Comparison of ENCODE assay signal across 17 cellular contexts in the genomic region with DNA sequence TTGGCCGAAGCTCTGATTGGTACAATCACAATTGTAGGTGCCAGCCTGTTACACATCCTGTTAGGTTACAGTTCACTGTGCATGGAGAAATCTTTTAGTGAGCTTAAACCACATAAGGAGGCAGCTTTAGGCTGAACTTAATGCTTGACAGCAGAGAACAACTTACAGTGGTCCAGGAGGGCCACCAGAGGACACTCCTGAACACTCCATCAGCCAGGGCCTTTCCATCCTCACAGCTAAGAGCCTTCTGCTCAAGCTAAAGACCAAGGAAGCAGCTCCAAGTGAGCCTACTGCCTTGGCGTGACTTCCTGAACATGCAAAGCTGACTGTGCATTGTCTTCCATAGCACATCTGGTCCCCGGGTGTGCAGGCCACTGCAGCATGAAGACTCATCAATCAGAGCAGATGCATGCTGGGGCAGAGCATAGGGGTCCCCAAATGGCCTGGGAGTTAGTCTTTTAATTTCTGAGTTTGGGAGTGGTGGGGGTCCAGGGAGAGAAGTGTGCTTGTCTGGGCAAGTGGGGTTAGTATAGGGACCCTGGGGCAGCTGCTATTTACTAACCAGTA.
"Had no signal": no experiment of that assay in that cellular context is flagged by ENCODE, and none has a peak within 500 bp of the region (broad histone marks: within the 10 kb centered on the region; RNA-seq: fewer than 3 reads in every experiment).

No MANE protein-coding gene starts in this region.

- H3K27me3 ChIP-seq: heart left ventricle, pancreas, suprapubic skin, thyroid gland, upper lobe of right lung, vagina had no signal

- H3K9me3 ChIP-seq: heart left ventricle, pancreas, thyroid gland, upper lobe of right lung, vagina had no signal

- H3K4me3 ChIP-seq: heart left ventricle, pancreas, smooth muscle cell, suprapubic skin, thyroid gland, upper lobe of right lung, vagina had no signal

- H3K36me3 ChIP-seq: heart left ventricle, pancreas, suprapubic skin, thyroid gland, upper lobe of right lung, vagina had no signal

- DNase-seq: dermis blood vessel endothelial cell; foreskin melanocyte; heart left ventricle; hypothalamus; kidney glomerular epithelial cell; mesendoderm; naive B cell; occipital lobe; pancreas; right cardiac atrium; stimulated activated CD4-positive, alpha-beta T cell treated with anti-CD3 and anti-CD28 coated beads, Interleukin-2, amount 100 ng/mL, for 48 hours; stimulated activated naive CD4-positive, alpha-beta T cell treated with Interleukin-2 at 50 U/mL for 16 hours; thyroid gland; upper lobe of right lung had no signal

- H3K4me2 ChIP-seq: smooth muscle cell had no signal

- H3K4me1 ChIP-seq: heart left ventricle, pancreas, suprapubic skin, thyroid gland, upper lobe of right lung, vagina had no signal

- H3K27ac ChIP-seq: heart left ventricle, pancreas, suprapubic skin, thyroid gland, upper lobe of right lung, vagina had no signal

- ATAC-seq: pancreas, right cardiac atrium, upper lobe of right lung had no signal
